2 cellular contexts compared by ENCODE assay signal in the genomic region with DNA sequence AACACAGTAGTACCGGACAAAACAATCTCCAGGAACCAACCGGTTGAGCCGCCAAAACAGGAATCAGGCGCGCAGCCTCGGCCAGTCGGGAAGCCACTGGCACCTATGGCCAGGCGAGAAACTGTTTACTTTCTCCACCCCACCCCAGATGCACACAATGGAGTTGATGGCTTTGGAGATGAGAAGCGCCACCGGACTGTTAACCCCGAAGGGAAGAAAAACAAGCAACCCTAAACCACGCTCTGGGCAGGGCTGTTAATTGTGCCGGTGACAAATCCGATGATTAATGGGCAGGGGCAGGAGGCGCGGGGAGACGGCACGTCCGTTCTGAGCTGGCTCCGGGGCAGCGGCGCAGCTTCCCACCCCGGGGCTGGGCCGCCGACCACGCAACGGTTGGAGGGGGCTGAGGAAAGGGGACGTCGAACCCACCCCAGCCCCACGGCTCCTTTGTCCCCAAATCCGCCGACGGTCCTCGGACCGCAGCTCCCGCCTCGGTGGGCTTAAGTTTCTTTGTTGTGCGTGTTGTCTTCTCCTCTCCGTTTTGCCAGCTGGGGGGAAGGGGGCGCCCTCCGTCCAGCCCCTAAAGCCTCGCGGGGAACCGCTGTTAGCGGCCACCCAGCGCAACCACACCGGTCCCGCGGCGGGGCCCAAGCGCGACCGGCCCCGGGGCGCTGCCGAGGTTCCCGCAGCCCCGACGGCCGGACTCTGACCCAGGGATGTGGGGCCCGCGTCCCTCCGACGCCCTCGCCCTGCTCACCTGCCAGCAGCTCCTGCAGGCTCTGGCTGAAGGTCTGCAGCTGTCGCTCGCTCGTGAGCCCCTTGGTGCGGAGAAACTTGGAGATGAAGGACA.
TF ChIP-seq lines count a peak whose summit lies in the region.

No MANE protein-coding gene starts in this region.

TF ChIP-seq in HCT116, 20 proteins besides CTCF, POLR2A, EP300 and RAD21:
- TF ChIP-seq, protein P1, sequence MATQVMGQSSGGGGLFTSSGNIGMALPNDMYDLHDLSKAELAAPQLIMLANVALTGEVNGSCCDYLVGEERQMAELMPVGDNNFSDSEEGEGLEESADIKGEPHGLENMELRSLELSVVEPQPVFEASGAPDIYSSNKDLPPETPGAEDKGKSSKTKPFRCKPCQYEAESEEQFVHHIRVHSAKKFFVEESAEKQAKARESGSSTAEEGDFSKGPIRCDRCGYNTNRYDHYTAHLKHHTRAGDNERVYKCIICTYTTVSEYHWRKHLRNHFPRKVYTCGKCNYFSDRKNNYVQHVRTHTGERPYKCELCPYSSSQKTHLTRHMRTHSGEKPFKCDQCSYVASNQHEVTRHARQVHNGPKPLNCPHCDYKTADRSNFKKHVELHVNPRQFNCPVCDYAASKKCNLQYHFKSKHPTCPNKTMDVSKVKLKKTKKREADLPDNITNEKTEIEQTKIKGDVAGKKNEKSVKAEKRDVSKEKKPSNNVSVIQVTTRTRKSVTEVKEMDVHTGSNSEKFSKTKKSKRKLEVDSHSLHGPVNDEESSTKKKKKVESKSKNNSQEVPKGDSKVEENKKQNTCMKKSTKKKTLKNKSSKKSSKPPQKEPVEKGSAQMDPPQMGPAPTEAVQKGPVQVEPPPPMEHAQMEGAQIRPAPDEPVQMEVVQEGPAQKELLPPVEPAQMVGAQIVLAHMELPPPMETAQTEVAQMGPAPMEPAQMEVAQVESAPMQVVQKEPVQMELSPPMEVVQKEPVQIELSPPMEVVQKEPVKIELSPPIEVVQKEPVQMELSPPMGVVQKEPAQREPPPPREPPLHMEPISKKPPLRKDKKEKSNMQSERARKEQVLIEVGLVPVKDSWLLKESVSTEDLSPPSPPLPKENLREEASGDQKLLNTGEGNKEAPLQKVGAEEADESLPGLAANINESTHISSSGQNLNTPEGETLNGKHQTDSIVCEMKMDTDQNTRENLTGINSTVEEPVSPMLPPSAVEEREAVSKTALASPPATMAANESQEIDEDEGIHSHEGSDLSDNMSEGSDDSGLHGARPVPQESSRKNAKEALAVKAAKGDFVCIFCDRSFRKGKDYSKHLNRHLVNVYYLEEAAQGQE (IDR thresholded peaks at IDR 0.05; ENCODE audit: low read depth), result no peak
- TF ChIP-seq, protein P2, sequence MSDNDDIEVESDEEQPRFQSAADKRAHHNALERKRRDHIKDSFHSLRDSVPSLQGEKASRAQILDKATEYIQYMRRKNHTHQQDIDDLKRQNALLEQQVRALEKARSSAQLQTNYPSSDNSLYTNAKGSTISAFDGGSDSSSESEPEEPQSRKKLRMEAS (IDR thresholded peaks at IDR 0.05), result no peak; the same call in 1 of the 2 replicates
- TF ChIP-seq ZFX (IDR thresholded peaks at IDR 0.05), result no peak
- TF ChIP-seq CEBPB (IDR thresholded peaks at IDR 0.05; ENCODE audit: low read depth), result no peak

TF ChIP-seq in endothelial cell of umbilical vein, 7 proteins besides CTCF, POLR2A, EP300 and RAD21:
- peak; percentile 68 for TF ChIP-seq POLR2AphosphoS5 (IDR thresholded peaks at IDR 0.05; ENCODE audit: insufficient read depth, low read depth, low read length)
- TF ChIP-seq FOS (IDR thresholded peaks at IDR 0.05; ENCODE audit: borderline replicate concordance, insufficient read depth, low read length), result peak; percentile 55
- TF ChIP-seq GATA2 (IDR thresholded peaks at IDR 0.05; ENCODE audit: insufficient read depth, insufficient read length, low read depth, low read length), result no peak
